17 cellular contexts compared by ENCODE assay signal in the genomic region with DNA sequence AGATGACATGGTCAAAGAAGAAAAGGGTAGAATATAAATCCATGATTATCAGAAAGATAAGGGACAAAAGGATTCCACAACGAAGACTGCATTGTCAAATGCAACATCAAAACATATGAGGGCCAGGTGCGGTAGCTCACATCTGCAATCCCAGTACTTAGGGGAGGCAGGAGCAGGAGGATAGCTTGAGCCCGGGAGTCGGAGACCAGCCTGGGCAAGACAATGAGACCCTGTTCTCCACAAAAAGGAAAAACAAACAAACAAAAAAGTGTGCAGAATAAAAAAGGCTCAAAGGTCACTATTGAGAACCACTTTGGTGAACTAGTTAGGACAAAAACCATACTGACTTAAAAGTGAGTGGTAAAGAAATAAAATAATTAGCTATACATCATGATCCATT.
A peak's percentile ranks its signal among the peaks of the same experiment; 100 is the strongest.
DNase-seq lines count a peak whose midpoint lies in the region; ATAC-seq and TF ChIP-seq lines count a peak whose summit lies in the region.
"Had no signal": no experiment of that assay in that cellular context is flagged by ENCODE, and none has a peak within 500 bp of the region (broad histone marks: within the 10 kb centered on the region; RNA-seq: fewer than 3 reads in every experiment).

No MANE protein-coding gene starts in this region.

- peak; percentile 6 for DNase-seq in NCI-H748 (lab: John Stamatoyannopoulos, UW; ENCODE audit: unreplicated experiment)
- DNase-seq in NCI-H748 treated with DMSO at 0.1 percent for 48 hours (lab: John Stamatoyannopoulos, UW), result no peak
- DNase-seq in left colon, result no peak
- no peak for DNase-seq in neural crest cell (ENCODE audit: low read depth, low spot score)
- no peak for DNase-seq in activated T-cell treated with anti-CD3 and anti-CD28 coated beads, Interleukin-2, amount 50 U/mL, for 24 hours
- no peak for DNase-seq in T-helper 1 cell
- DNase-seq: AML-193; Calu3; CD4-positive, alpha-beta T cell; DMS79 treated with DMSO at 0.1 percent for 48 hours; GF-D8 had no signal

- POLR2A ChIA-PET in HEK293 (lab: Yijun Ruan, JAX), result no interaction called here

- no peaks in the 10 kb centered on the region for H3K36me3 ChIP-seq in HEK293 (ENCODE audit: control insufficient read depth in 2 of 2, insufficient read depth in 1 of 2, low read length in 2 of 2)
- H3K36me3 ChIP-seq: HAP-1 had no signal

- H3K36me3 Mint-ChIP-seq in neural crest cell (ENCODE audit: low read depth), result peaks cover 9% of the 10 kb centered on the region
- H3K36me3 Mint-ChIP-seq in activated T-cell treated with anti-CD3 and anti-CD28 coated beads, Interleukin-2, amount 50 U/mL, for 24 hours (ENCODE audit: low read depth), result no peaks in the 10 kb centered on the region

- no peak overlapping the region for H3K4me3 ChIP-seq in HEK293 (ENCODE audit: low read depth, low read length)
- H3K4me3 ChIP-seq: A549, HAP-1 had no signal

- peaks cover 37% of the 10 kb centered on the region for H3K4me1 Mint-ChIP-seq in neural crest cell
- no peaks in the 10 kb centered on the region for H3K4me1 Mint-ChIP-seq in activated T-cell treated with anti-CD3 and anti-CD28 coated beads, Interleukin-2, amount 50 U/mL, for 24 hours (ENCODE audit: low read depth)

- intact Hi-C loops in left colon (cut with DNase I, micrococcal nuclease), result no loop called here

- CTCF ChIA-PET in HEK293 (lab: Yijun Ruan, JAX), result interaction anchor here (1.4 kb wide), 1 partner anchor 15 kb away, joined by 9 read pairs; no protein-coding TSS in a partner anchor

- no peak overlapping the region for H3K27ac ChIP-seq in HEK293 (ENCODE audit: extremely low read depth, low read depth, low read length)
- H3K27ac ChIP-seq: 22Rv1, A549, C4-2B had no signal

- peak overlapping the region; percentile 25 for H3K27ac Mint-ChIP-seq in neural crest cell (ENCODE audit: unreplicated experiment)
- no peak overlapping the region for H3K27ac Mint-ChIP-seq in activated T-cell treated with anti-CD3 and anti-CD28 coated beads, Interleukin-2, amount 50 U/mL, for 24 hours
- H3K27ac Mint-ChIP-seq: CD4-positive, alpha-beta T cell had no signal

- H3K4me1 ChIP-seq in HEK293 (ENCODE audit: control insufficient read depth, insufficient read depth, low read length), result 0 out of 2 replicates have a peak, but pooled peaks cover 3% of the 10 kb centered on the region

- no peaks in the 10 kb centered on the region for H3K9me3 Mint-ChIP-seq in neural crest cell
- H3K9me3 Mint-ChIP-seq in activated T-cell treated with anti-CD3 and anti-CD28 coated beads, Interleukin-2, amount 50 U/mL, for 24 hours, result no peaks in the 10 kb centered on the region
- H3K9me3 Mint-ChIP-seq: CD4-positive, alpha-beta T cell had no signal

- H3K27me3 Mint-ChIP-seq in neural crest cell (ENCODE audit: low read depth), result no peaks in the 10 kb centered on the region
- H3K27me3 Mint-ChIP-seq in activated T-cell treated with anti-CD3 and anti-CD28 coated beads, Interleukin-2, amount 50 U/mL, for 24 hours, result peaks cover 10% of the 10 kb centered on the region

- peak; percentile 64 for ATAC-seq in left colon
- no peak for ATAC-seq in SK-N-SH treated with all-trans-retinoic acid at 6 μM for 48 hours
- ATAC-seq: A549 had no signal

- H3K4me3 Mint-ChIP-seq in neural crest cell, result no peak overlapping the region
- H3K4me3 Mint-ChIP-seq in activated T-cell treated with anti-CD3 and anti-CD28 coated beads, Interleukin-2, amount 50 U/mL, for 24 hours, result no peak overlapping the region
- H3K4me3 Mint-ChIP-seq: CD4-positive, alpha-beta T cell had no signal

- no peak for TF ChIP-seq CTCF in HEK293 (tag by site-specific recombination; IDR thresholded peaks at IDR 0.05)
- no peak for TF ChIP-seq CTCF in neural crest cell (conservative IDR thresholded peaks at IDR 0.05)

- no peaks in the 10 kb centered on the region for H3K9me3 ChIP-seq in HEK293 (ENCODE audit: control insufficient read depth, insufficient read depth, low read depth, low read length)
- H3K9me3 ChIP-seq: A549, HAP-1 had no signal

TF ChIP-seq in HEK293, 187 proteins besides CTCF, POLR2A, EP300 and RAD21:
- TF ChIP-seq ZNF677 (tag by site-specific recombination; IDR thresholded peaks at IDR 0.05) (no peak), ZNF529 (tag by site-specific recombination; IDR thresholded peaks at IDR 0.05; ENCODE audit: insufficient replicate concordance) (peak; percentile 72), ZNF394 (tag by site-specific recombination; IDR thresholded peaks at IDR 0.05; ENCODE audit: borderline replicate concordance) (no peak)

TF ChIP-seq in SK-N-SH treated with all-trans-retinoic acid at 6 μM for 48 hours, 23 proteins besides CTCF, POLR2A, EP300 and RAD21:
- no peak for TF ChIP-seq OSR1 (CRISPR knock-in tag; IDR thresholded peaks at IDR 0.05)
- TF ChIP-seq, protein P1, sequence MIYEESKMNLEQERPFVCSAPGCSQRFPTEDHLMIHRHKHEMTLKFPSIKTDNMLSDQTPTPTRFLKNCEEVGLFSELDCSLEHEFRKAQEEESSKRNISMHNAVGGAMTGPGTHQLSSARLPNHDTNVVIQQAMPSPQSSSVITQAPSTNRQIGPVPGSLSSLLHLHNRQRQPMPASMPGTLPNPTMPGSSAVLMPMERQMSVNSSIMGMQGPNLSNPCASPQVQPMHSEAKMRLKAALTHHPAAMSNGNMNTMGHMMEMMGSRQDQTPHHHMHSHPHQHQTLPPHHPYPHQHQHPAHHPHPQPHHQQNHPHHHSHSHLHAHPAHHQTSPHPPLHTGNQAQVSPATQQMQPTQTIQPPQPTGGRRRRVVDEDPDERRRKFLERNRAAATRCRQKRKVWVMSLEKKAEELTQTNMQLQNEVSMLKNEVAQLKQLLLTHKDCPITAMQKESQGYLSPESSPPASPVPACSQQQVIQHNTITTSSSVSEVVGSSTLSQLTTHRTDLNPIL (CRISPR knock-in tag; IDR thresholded peaks at IDR 0.05; ENCODE audit: low read depth), result no peak
- TF ChIP-seq PPARA (CRISPR knock-in tag; IDR thresholded peaks at IDR 0.05; ENCODE audit: borderline replicate concordance), result no peak
- TF ChIP-seq BACH2 (CRISPR knock-in tag; IDR thresholded peaks at IDR 0.05; ENCODE audit: borderline replicate concordance), result no peak
- no peak for TF ChIP-seq CSDC2 (CRISPR knock-in tag; IDR thresholded peaks at IDR 0.05)
- TF ChIP-seq ZC3H10 (CRISPR knock-in tag; IDR thresholded peaks at IDR 0.05), result no peak
- no peak for TF ChIP-seq SNAI2 (CRISPR knock-in tag; IDR thresholded peaks at IDR 0.05)
- no peak for TF ChIP-seq TOX (CRISPR knock-in tag; IDR thresholded peaks at IDR 0.05; ENCODE audit: borderline replicate concordance)
- no peak for TF ChIP-seq TCF4 (CRISPR knock-in tag; IDR thresholded peaks at IDR 0.05; ENCODE audit: borderline replicate concordance)
- no peak for TF ChIP-seq RARB (CRISPR knock-in tag; IDR thresholded peaks at IDR 0.05)
- TF ChIP-seq ZFP3 (CRISPR knock-in tag; IDR thresholded peaks at IDR 0.05), result no peak
- no peak for TF ChIP-seq ISL1 (CRISPR knock-in tag; IDR thresholded peaks at IDR 0.05)
- TF ChIP-seq, protein P2, sequence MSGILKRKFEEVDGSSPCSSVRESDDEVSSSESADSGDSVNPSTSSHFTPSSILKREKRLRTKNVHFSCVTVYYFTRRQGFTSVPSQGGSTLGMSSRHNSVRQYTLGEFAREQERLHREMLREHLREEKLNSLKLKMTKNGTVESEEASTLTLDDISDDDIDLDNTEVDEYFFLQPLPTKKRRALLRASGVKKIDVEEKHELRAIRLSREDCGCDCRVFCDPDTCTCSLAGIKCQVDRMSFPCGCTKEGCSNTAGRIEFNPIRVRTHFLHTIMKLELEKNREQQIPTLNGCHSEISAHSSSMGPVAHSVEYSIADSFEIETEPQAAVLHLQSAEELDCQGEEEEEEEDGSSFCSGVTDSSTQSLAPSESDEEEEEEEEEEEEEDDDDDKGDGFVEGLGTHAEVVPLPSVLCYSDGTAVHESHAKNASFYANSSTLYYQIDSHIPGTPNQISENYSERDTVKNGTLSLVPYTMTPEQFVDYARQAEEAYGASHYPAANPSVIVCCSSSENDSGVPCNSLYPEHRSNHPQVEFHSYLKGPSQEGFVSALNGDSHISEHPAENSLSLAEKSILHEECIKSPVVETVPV (CRISPR knock-in tag; IDR thresholded peaks at IDR 0.05), result no peak
- TF ChIP-seq GLIS3 (CRISPR knock-in tag; IDR thresholded peaks at IDR 0.05), result no peak
- TF ChIP-seq, protein P3, sequence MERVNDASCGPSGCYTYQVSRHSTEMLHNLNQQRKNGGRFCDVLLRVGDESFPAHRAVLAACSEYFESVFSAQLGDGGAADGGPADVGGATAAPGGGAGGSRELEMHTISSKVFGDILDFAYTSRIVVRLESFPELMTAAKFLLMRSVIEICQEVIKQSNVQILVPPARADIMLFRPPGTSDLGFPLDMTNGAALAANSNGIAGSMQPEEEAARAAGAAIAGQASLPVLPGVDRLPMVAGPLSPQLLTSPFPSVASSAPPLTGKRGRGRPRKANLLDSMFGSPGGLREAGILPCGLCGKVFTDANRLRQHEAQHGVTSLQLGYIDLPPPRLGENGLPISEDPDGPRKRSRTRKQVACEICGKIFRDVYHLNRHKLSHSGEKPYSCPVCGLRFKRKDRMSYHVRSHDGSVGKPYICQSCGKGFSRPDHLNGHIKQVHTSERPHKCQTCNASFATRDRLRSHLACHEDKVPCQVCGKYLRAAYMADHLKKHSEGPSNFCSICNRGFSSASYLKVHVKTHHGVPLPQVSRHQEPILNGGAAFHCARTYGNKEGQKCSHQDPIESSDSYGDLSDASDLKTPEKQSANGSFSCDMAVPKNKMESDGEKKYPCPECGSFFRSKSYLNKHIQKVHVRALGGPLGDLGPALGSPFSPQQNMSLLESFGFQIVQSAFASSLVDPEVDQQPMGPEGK (CRISPR knock-in tag; IDR thresholded peaks at IDR 0.05; ENCODE audit: borderline replicate concordance), result no peak
- no peak for TF ChIP-seq ESRRG (CRISPR knock-in tag; IDR thresholded peaks at IDR 0.05)
- no peak for TF ChIP-seq ZNF565 (CRISPR knock-in tag; conservative IDR thresholded peaks at IDR 0.05; ENCODE audit: low read depth)
- TF ChIP-seq, protein P4, sequence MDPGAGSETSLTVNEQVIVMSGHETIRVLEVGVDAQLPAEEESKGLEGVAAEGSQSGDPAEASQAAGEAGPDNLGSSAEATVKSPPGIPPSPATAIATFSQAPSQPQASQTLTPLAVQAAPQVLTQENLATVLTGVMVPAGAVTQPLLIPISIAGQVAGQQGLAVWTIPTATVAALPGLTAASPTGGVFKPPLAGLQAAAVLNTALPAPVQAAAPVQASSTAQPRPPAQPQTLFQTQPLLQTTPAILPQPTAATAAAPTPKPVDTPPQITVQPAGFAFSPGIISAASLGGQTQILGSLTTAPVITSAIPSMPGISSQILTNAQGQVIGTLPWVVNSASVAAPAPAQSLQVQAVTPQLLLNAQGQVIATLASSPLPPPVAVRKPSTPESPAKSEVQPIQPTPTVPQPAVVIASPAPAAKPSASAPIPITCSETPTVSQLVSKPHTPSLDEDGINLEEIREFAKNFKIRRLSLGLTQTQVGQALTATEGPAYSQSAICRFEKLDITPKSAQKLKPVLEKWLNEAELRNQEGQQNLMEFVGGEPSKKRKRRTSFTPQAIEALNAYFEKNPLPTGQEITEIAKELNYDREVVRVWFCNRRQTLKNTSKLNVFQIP (CRISPR knock-in tag; IDR thresholded peaks at IDR 0.05; ENCODE audit: borderline replicate concordance, low read depth), result no peak
- TF ChIP-seq ZNF70 (CRISPR knock-in tag; IDR thresholded peaks at IDR 0.05), result no peak
- no peak for TF ChIP-seq ZNF8 (CRISPR knock-in tag; IDR thresholded peaks at IDR 0.05)
